1 cellular context compared by ENCODE assay signal in the genomic region with DNA sequence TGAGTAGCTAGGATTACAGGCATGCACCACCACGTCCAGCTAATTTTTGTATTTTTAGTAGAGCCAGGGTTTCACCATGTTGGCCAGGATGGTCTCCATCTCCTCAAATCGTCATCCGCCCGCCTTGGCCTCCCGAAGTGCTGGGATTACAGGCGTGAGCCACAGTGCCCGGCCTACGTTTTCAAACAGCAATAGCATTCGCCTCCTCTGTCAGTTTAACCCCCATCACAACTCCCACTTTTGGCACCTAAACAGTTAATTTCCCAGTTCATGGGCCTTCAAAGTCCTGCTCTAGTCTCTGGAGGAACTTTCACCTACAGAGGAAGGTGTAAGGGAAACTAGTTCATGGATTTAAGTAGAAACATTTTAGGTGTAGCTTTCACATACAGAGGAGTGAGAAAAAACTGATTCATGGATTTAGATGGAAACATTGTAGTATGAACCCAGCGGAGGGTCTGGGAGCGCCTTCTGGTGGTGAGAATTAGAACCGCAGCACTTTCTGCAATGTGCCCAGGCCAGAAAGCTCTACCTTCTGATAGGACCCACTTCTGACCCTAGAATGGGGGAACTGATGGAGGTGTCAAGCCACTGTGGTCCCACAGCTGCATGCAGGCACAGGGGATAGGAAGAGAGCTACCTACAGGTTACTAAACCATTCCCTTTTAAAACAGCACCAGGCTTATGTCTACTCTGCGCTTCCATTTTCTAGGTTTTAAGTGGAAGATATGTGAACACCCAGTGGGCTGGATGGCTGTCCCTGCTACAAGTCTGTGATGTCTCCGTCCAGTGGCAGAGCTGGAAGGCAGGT.
TF ChIP-seq lines count a peak whose summit lies in the region.

No MANE protein-coding gene starts in this region.

TF ChIP-seq in SK-N-SH treated with all-trans-retinoic acid at 6 μM for 48 hours, 23 proteins besides CTCF, POLR2A, EP300 and RAD21 (continued from another document):
- TF ChIP-seq, protein P1, sequence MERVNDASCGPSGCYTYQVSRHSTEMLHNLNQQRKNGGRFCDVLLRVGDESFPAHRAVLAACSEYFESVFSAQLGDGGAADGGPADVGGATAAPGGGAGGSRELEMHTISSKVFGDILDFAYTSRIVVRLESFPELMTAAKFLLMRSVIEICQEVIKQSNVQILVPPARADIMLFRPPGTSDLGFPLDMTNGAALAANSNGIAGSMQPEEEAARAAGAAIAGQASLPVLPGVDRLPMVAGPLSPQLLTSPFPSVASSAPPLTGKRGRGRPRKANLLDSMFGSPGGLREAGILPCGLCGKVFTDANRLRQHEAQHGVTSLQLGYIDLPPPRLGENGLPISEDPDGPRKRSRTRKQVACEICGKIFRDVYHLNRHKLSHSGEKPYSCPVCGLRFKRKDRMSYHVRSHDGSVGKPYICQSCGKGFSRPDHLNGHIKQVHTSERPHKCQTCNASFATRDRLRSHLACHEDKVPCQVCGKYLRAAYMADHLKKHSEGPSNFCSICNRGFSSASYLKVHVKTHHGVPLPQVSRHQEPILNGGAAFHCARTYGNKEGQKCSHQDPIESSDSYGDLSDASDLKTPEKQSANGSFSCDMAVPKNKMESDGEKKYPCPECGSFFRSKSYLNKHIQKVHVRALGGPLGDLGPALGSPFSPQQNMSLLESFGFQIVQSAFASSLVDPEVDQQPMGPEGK (CRISPR knock-in tag; IDR thresholded peaks at IDR 0.05; ENCODE audit: borderline replicate concordance), result no peak
- TF ChIP-seq ARNTL (CRISPR knock-in tag; IDR thresholded peaks at IDR 0.05; ENCODE audit: borderline replicate concordance, low read depth) (no peak), ZNF8 (CRISPR knock-in tag; IDR thresholded peaks at IDR 0.05) (no peak), ZFP3 (CRISPR knock-in tag; IDR thresholded peaks at IDR 0.05) (no peak), ZFP30 (CRISPR knock-in tag; IDR thresholded peaks at IDR 0.05) (no peak), CSDC2 (CRISPR knock-in tag; IDR thresholded peaks at IDR 0.05) (no peak), BACH2 (CRISPR knock-in tag; IDR thresholded peaks at IDR 0.05; ENCODE audit: borderline replicate concordance) (no peak)
- TF ChIP-seq, protein P2, sequence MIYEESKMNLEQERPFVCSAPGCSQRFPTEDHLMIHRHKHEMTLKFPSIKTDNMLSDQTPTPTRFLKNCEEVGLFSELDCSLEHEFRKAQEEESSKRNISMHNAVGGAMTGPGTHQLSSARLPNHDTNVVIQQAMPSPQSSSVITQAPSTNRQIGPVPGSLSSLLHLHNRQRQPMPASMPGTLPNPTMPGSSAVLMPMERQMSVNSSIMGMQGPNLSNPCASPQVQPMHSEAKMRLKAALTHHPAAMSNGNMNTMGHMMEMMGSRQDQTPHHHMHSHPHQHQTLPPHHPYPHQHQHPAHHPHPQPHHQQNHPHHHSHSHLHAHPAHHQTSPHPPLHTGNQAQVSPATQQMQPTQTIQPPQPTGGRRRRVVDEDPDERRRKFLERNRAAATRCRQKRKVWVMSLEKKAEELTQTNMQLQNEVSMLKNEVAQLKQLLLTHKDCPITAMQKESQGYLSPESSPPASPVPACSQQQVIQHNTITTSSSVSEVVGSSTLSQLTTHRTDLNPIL (CRISPR knock-in tag; IDR thresholded peaks at IDR 0.05; ENCODE audit: low read depth), result no peak
